ENCODE assay signal across 26 cellular contexts in genomic region chr9:115397591-115398312, GRCh38.
"Had no signal": no experiment of that assay in that cellular context is flagged by ENCODE, and none has a peak within 500 bp of the region (broad histone marks: within the 10 kb centered on the region; RNA-seq: fewer than 3 reads in every experiment).

No MANE protein-coding gene starts in this region.

- H3K27ac Mint-ChIP-seq: activated CD4-positive, alpha-beta memory T cell treated with anti-CD3 and anti-CD28 coated beads for 36 hours; activated naive CD4-positive, alpha-beta T cell treated with anti-CD3 and anti-CD28 coated beads for 36 hours; activated naive CD8-positive, alpha-beta T cell treated with anti-CD3 and anti-CD28 coated beads, Interleukin-2, amount 10 ng/mL, durations not matched to agents 7 days and 5 days; activated T-helper 1 cell treated with anti-CD3 and anti-CD28 coated beads, Interleukin-12 subunit alpha, Interleukin-12 subunit beta, Interleukin-2, Interleukin-4 antibody, amounts not matched to agents 30 ng/mL and 10 ng/mL and 1 ng/mL, durations not matched to agents 14 hours and 24 hours and 36 hours; stimulated activated effector memory CD8-positive, alpha-beta T cell treated with anti-CD3 and anti-CD28 coated beads, Interleukin-12 subunit alpha, Interleukin-12 subunit beta, amount 100 ng/mL, for 72 hours; stimulated activated naive CD8-positive, alpha-beta T cell treated with anti-CD3 and anti-CD28 coated beads, Interleukin-15, Interleukin-2, amounts not matched to agents 100 ng/mL and 50 ng/mL, for 24 hours; type B pancreatic cell had no signal

- H3K4me3 ChIP-seq: heart right ventricle, left lung, lower lobe of right lung, mucosa of descending colon, pancreas, prostate gland, sigmoid colon, thoracic aorta, uterus had no signal

- H3K36me3 Mint-ChIP-seq: activated CD4-positive, alpha-beta memory T cell treated with anti-CD3 and anti-CD28 coated beads for 36 hours; activated naive CD8-positive, alpha-beta T cell treated with anti-CD3 and anti-CD28 coated beads, Interleukin-2, amount 10 ng/mL, durations not matched to agents 7 days and 5 days; stimulated activated effector memory CD8-positive, alpha-beta T cell treated with anti-CD3 and anti-CD28 coated beads, Interleukin-12 subunit alpha, Interleukin-12 subunit beta, amount 100 ng/mL, for 72 hours; type B pancreatic cell had no signal

- H3K27me3 Mint-ChIP-seq: activated CD4-positive, alpha-beta memory T cell treated with anti-CD3 and anti-CD28 coated beads for 36 hours had no signal

- H3K9me3 ChIP-seq: heart right ventricle, left lung, lower lobe of right lung, mucosa of descending colon, pancreas, prostate gland, sigmoid colon, thoracic aorta, uterus had no signal

- H3K27me3 ChIP-seq: foreskin keratinocyte, heart right ventricle, left lung, pancreas, sigmoid colon, uterus had no signal

- H3K36me3 ChIP-seq: heart right ventricle, left lung, lower lobe of right lung, pancreas, prostate gland, sigmoid colon, thoracic aorta, uterus had no signal

- H3K4me3 Mint-ChIP-seq: activated CD4-positive, alpha-beta memory T cell treated with anti-CD3 and anti-CD28 coated beads for 36 hours; activated naive CD4-positive, alpha-beta T cell treated with anti-CD3 and anti-CD28 coated beads for 36 hours; activated naive CD8-positive, alpha-beta T cell treated with anti-CD3 and anti-CD28 coated beads, Interleukin-2, amount 10 ng/mL, durations not matched to agents 7 days and 5 days; activated T-helper 1 cell treated with anti-CD3 and anti-CD28 coated beads, Interleukin-12 subunit alpha, Interleukin-12 subunit beta, Interleukin-2, Interleukin-4 antibody, amounts not matched to agents 30 ng/mL and 10 ng/mL and 1 ng/mL, durations not matched to agents 14 hours and 24 hours and 36 hours; nephron; stimulated activated effector memory CD8-positive, alpha-beta T cell treated with anti-CD3 and anti-CD28 coated beads, Interleukin-12 subunit alpha, Interleukin-12 subunit beta, amount 100 ng/mL, for 72 hours; stimulated activated naive CD8-positive, alpha-beta T cell treated with anti-CD3 and anti-CD28 coated beads, Interleukin-15, Interleukin-2, amounts not matched to agents 100 ng/mL and 50 ng/mL, for 24 hours; type B pancreatic cell had no signal

- DNase-seq: activated CD4-positive, alpha-beta memory T cell treated with anti-CD3 and anti-CD28 coated beads for 36 hours; activated CD4-positive, alpha-beta T cell treated with anti-CD3 and anti-CD28 coated beads for 48 hours; activated CD8-positive, alpha-beta memory T cell treated with anti-CD3 and anti-CD28 coated beads, Interleukin-2, amount 50 U/mL, for 4 hours; activated effector memory CD4-positive, alpha-beta T cell treated with anti-CD3 and anti-CD28 coated beads, Interleukin-2, amount 50 U/mL, for 16 hours; activated naive CD4-positive, alpha-beta T cell treated with anti-CD3 and anti-CD28 coated beads for 36 hours; activated naive CD8-positive, alpha-beta T cell treated with anti-CD3 and anti-CD28 coated beads, Interleukin-2, amount 10 ng/mL, durations not matched to agents 7 days and 5 days; activated T-cell treated with anti-CD3 and anti-CD28 coated beads, Interleukin-2, amount 50 U/mL, for 1 hour; amniotic stem cell; central memory CD4-positive, alpha-beta T cell; foreskin keratinocyte; heart right ventricle; left lung; lower lobe of right lung; mucosa of descending colon; pancreas; sigmoid colon; small intestine; stimulated activated CD4-positive, alpha-beta T cell treated with anti-CD3 and anti-CD28 coated beads, Interleukin-4, amount 100 ng/mL, for 24 hours; uterus had no signal

- H3K9me3 Mint-ChIP-seq: activated CD4-positive, alpha-beta memory T cell treated with anti-CD3 and anti-CD28 coated beads for 36 hours; activated naive CD4-positive, alpha-beta T cell treated with anti-CD3 and anti-CD28 coated beads for 36 hours; activated naive CD8-positive, alpha-beta T cell treated with anti-CD3 and anti-CD28 coated beads, Interleukin-2, amount 10 ng/mL, durations not matched to agents 7 days and 5 days; activated T-helper 1 cell treated with anti-CD3 and anti-CD28 coated beads, Interleukin-12 subunit alpha, Interleukin-12 subunit beta, Interleukin-2, Interleukin-4 antibody, amounts not matched to agents 30 ng/mL and 10 ng/mL and 1 ng/mL, durations not matched to agents 14 hours and 24 hours and 36 hours; nephron; stimulated activated effector memory CD8-positive, alpha-beta T cell treated with anti-CD3 and anti-CD28 coated beads, Interleukin-12 subunit alpha, Interleukin-12 subunit beta, amount 100 ng/mL, for 72 hours; stimulated activated naive CD8-positive, alpha-beta T cell treated with anti-CD3 and anti-CD28 coated beads, Interleukin-15, Interleukin-2, amounts not matched to agents 100 ng/mL and 50 ng/mL, for 24 hours had no signal

- H3K4me1 Mint-ChIP-seq: stimulated activated effector memory CD8-positive, alpha-beta T cell treated with anti-CD3 and anti-CD28 coated beads, Interleukin-12 subunit alpha, Interleukin-12 subunit beta, amount 100 ng/mL, for 72 hours had no signal

- H3K4me1 ChIP-seq: pancreas, prostate gland, sigmoid colon, uterus had no signal

- H3K27ac ChIP-seq: foreskin keratinocyte, heart right ventricle, left lung, lower lobe of right lung, pancreas, sigmoid colon, thoracic aorta, uterus had no signal
